ENCODE assay signal across 8 cellular contexts in genomic region chr6:75266716-75267291, GRCh38. TPM values are rescaled to one million over a fixed set of nuclear protein-coding genes. Genes with fewer than 3 reads are reported as not detected.
DNase-seq lines count a peak whose midpoint lies in the region; ATAC-seq and TF ChIP-seq lines count a peak whose summit lies in the region.

No MANE protein-coding gene starts in this region.

- no peaks in the 10 kb centered on the region for H3K4me1 ChIP-seq in breast epithelium

- peak; percentile 89 for ATAC-seq in GM18519 (IDR thresholded peaks at IDR 0.05; ENCODE audit: low FRiP score, unreplicated experiment)
- peak; percentile 70 for ATAC-seq in HG02981 (IDR thresholded peaks at IDR 0.05; ENCODE audit: unreplicated experiment)

- peak; percentile 61 to 81 (median 78) for TF ChIP-seq CTCF in breast epithelium (IDR thresholded peaks at IDR 0.05)

- intact Hi-C loops in breast epithelium (cut with DNase I; ENCODE audit: low total_unique reads): no loop called here
- intact Hi-C loops in posterior cingulate gyrus (cut with DNase I): loop anchor here (1.0 kb wide), 1 partner anchor 259 kb away; no protein-coding TSS in a partner anchor

- H3K9me3 ChIP-seq in breast epithelium: no peaks in the 10 kb centered on the region

- H3K36me3 ChIP-seq in breast epithelium: no peaks in the 10 kb centered on the region

- no peak for TF ChIP-seq POLR2A in breast epithelium (IDR thresholded peaks at IDR 0.05)

- H3K27ac ChIP-seq in breast epithelium: no peak overlapping the region

- DNase-seq in CD1c-positive myeloid dendritic cell (ENCODE audit: extremely low spot score): peak; percentile 68
- peak; percentile 22 for DNase-seq in NCI-H345 (lab: John Stamatoyannopoulos, UW)
- DNase-seq in breast epithelium (ENCODE audit: low spot score in 2 of 2): no peak
- peak; percentile 59 for DNase-seq in kidney tubule cell (ENCODE audit: low spot score)
- no peak for DNase-seq in posterior cingulate gyrus
- DNase-seq in NCI-H1048 (lab: John Stamatoyannopoulos, UW): no peak

- no peak overlapping the region for H3K4me3 ChIP-seq in breast epithelium

- no peaks in the 10 kb centered on the region for H3K27me3 ChIP-seq in breast epithelium

RNA-seq across cellular contexts. Expression of gene TMEM30A, which starts 17.8 kb away (rescaled TPM):
- 10 to 100 TPM; 79.6 to 84.2 (median 79.7) TPM for total RNA-seq in breast epithelium

RNA-seq across cellular contexts. Expression of gene COX7A2, which starts 23.2 kb away (rescaled TPM):
- 100 to 1,000 TPM; 171 to 206 (median 204) TPM for total RNA-seq in breast epithelium

Comparison
In these comparisons a context has a peak if more than half of its experiments do, and no peak if none do; other contexts are left out.
1. DNase-seq: peak in CD1c-positive myeloid dendritic cell (single experiment), NCI-H345 (single experiment) and kidney tubule cell (single experiment); none in breast epithelium (0 of 2), posterior cingulate gyrus (0 of 10) and NCI-H1048 (single experiment).